In the genomic region with DNA sequence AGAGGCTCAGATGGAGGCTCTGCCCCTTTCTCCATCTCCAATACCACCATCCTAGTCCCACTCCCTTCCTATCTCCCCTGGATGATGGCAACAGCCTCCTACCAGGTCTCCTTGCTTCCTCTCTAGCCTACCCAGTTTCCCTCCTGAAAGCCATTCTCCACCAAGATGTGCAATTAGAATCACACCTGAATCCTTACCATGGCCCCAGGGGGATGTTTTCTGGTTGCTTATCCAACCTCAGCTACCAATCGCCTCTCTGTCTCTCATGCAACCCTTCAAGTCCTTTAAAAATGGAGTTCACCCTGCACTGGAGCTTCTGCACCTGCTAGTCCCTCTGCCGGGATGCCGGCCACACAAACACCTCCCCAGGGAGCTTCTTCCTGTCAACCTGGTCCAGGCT, we compare ENCODE assay signal across 32 cellular contexts. TPM values are rescaled to one million over a fixed set of nuclear protein-coding genes. Genes with fewer than 3 reads are reported as not detected.
DNase-seq lines count a peak whose midpoint lies in the region; ATAC-seq and TF ChIP-seq lines count a peak whose summit lies in the region.
"Had no signal": no experiment of that assay in that cellular context is flagged by ENCODE, and none has a peak within 500 bp of the region (broad histone marks: within the 10 kb centered on the region; RNA-seq: fewer than 3 reads in every experiment).

No MANE protein-coding gene starts in this region.

- peak overlapping the region; percentile 16 for H3K4me3 Mint-ChIP-seq in CD4-positive, alpha-beta T cell
- peak overlapping the region in 4 of 5 experiments; percentile 78 to 93 (median 88) for H3K4me3 Mint-ChIP-seq in brain
- no peak overlapping the region for H3K4me3 Mint-ChIP-seq in activated naive CD8-positive, alpha-beta T cell treated with anti-CD3 and anti-CD28 coated beads, Interleukin-2, amount 50 U/mL, for 24 hours
- H3K4me3 Mint-ChIP-seq: activated naive CD8-positive, alpha-beta T cell treated with anti-CD3 and anti-CD28 coated beads for 36 hours; CD14-positive monocyte; central memory CD8-positive, alpha-beta T cell; HFFc6; immature natural killer cell; memory B cell; T-helper 1 cell treated with Interleukin-12 subunit alpha and Interleukin-12 subunit beta and Interleukin-4 antibody, amounts not matched to agents 30 μg/mL and 1 μg/mL, for 36 hours had no signal

- H3K4me2 ChIP-seq in BLaER1, result peak overlapping the region; percentile 90
- H3K4me2 ChIP-seq: hepatocyte had no signal

- DNase-seq in CD4-positive, alpha-beta T cell, result no peak
- DNase-seq in NCI-H2107 treated with DMSO at 0.1 percent for 48 hours (lab: John Stamatoyannopoulos, UW; ENCODE audit: unreplicated experiment), result peak; percentile 90
- no peak for DNase-seq in NCI-H1436 treated with DMSO at 0.1 percent for 48 hours (lab: John Stamatoyannopoulos, UW)
- DNase-seq in NCI-H2227 (lab: John Stamatoyannopoulos, UW; ENCODE audit: unreplicated experiment), result no peak
- no peak for DNase-seq in NCI-H526 (lab: John Stamatoyannopoulos, UW)
- no peak for DNase-seq in activated naive CD8-positive, alpha-beta T cell treated with anti-CD3 and anti-CD28 coated beads, Interleukin-2, amount 50 U/mL, for 24 hours
- DNase-seq: activated CD4-positive, alpha-beta T cell treated with anti-CD3 and anti-CD28 coated beads, Interleukin-2, amount 50 U/mL, for 48 hours; activated naive CD8-positive, alpha-beta T cell treated with anti-CD3 and anti-CD28 coated beads for 36 hours; esophagus squamous epithelium; foreskin melanocyte; HFFc6; immature natural killer cell; NCI-H2171; NCI-H82; OCI-M1; psoas muscle; stimulated activated CD4-positive, alpha-beta T cell treated with anti-CD3 and anti-CD28 coated beads, Interleukin-15, amount 100 ng/mL, for 24 hours; stimulated activated naive CD4-positive, alpha-beta T cell had no signal

- no peak overlapping the region for H3K27ac Mint-ChIP-seq in CD4-positive, alpha-beta T cell
- H3K27ac Mint-ChIP-seq in brain, result peak overlapping the region in 2 of 5 experiments; percentile 12 to 97
- no peak overlapping the region for H3K27ac Mint-ChIP-seq in activated naive CD8-positive, alpha-beta T cell treated with anti-CD3 and anti-CD28 coated beads, Interleukin-2, amount 50 U/mL, for 24 hours
- H3K27ac Mint-ChIP-seq: activated naive CD8-positive, alpha-beta T cell treated with anti-CD3 and anti-CD28 coated beads for 36 hours; dendritic cell treated with granulocyte-macrophage colony-stimulating factor and Interleukin-4, amounts not matched to agents 40 ng/mL and 50 ng/mL, for 4 days; HFFc6; immature natural killer cell; memory B cell; T-helper 1 cell treated with Interleukin-12 subunit alpha and Interleukin-12 subunit beta and Interleukin-4 antibody, amounts not matched to agents 30 μg/mL and 1 μg/mL, for 36 hours had no signal

- POLR2A ChIA-PET in CD4-positive, alpha-beta T cell (lab: Charles Lee), result no interaction called here

- H3K27me3 ChIP-seq in BLaER1, result peaks cover 23% of the 10 kb centered on the region
- H3K27me3 ChIP-seq in CD4-positive, alpha-beta T cell (ENCODE audit: control insufficient read depth, insufficient read depth, low read length), result no peaks in the 10 kb centered on the region
- H3K27me3 ChIP-seq: ascending aorta, esophagus squamous epithelium, hepatocyte, suprapubic skin, vagina had no signal

- no peak overlapping the region for H3K4me3 ChIP-seq in BLaER1
- H3K4me3 ChIP-seq: esophagus squamous epithelium, hepatocyte, psoas muscle, SK-N-MC, suprapubic skin, vagina had no signal

- intact Hi-C loops in CD4-positive, alpha-beta T cell (cut with DNase I, micrococcal nuclease), result loop anchor here in 1 of 2 experiments (5.0 kb wide), 1 partner anchor 1460 kb away; a partner anchor contains a TSS

- peaks cover 50% of the 10 kb centered on the region for H3K4me1 ChIP-seq in BLaER1

- no peaks in the 10 kb centered on the region for H3K9me3 ChIP-seq in BLaER1
- H3K9me3 ChIP-seq in CD4-positive, alpha-beta T cell (ENCODE audit: control insufficient read depth, low read length), result no peaks in the 10 kb centered on the region
- H3K9me3 ChIP-seq: ascending aorta, esophagus squamous epithelium, psoas muscle, suprapubic skin, vagina had no signal

- H4K20me1 ChIP-seq in BLaER1, result peaks cover 68% of the 10 kb centered on the region

- no peak for TF ChIP-seq CTCF in CD4-positive, alpha-beta T cell (IDR thresholded peaks at IDR 0.05)
- TF ChIP-seq CTCF in brain (conservative IDR thresholded peaks at IDR 0.05), result no peak

- peaks cover 4% of the 10 kb centered on the region for H3K36me3 Mint-ChIP-seq in CD4-positive, alpha-beta T cell (ENCODE audit: low read depth)
- no peaks in the 10 kb centered on the region for H3K36me3 Mint-ChIP-seq in brain
- H3K36me3 Mint-ChIP-seq in activated naive CD8-positive, alpha-beta T cell treated with anti-CD3 and anti-CD28 coated beads, Interleukin-2, amount 50 U/mL, for 24 hours (ENCODE audit: low read depth), result no peaks in the 10 kb centered on the region
- H3K36me3 Mint-ChIP-seq: activated naive CD8-positive, alpha-beta T cell treated with anti-CD3 and anti-CD28 coated beads for 36 hours; immature natural killer cell; memory B cell had no signal

- CTCF ChIA-PET in CD4-positive, alpha-beta T cell (lab: Charles Lee), result interaction anchor here (2.1 kb wide), 1 partner anchor 9 kb away, joined by 6 read pairs; no protein-coding TSS in a partner anchor

- no peaks in the 10 kb centered on the region for H3K9me3 Mint-ChIP-seq in CD4-positive, alpha-beta T cell
- no peaks in the 10 kb centered on the region for H3K9me3 Mint-ChIP-seq in brain
- H3K9me3 Mint-ChIP-seq in activated naive CD8-positive, alpha-beta T cell treated with anti-CD3 and anti-CD28 coated beads, Interleukin-2, amount 50 U/mL, for 24 hours, result no peaks in the 10 kb centered on the region
- H3K9me3 Mint-ChIP-seq: activated naive CD8-positive, alpha-beta T cell treated with anti-CD3 and anti-CD28 coated beads for 36 hours; CD14-positive monocyte; central memory CD8-positive, alpha-beta T cell; dendritic cell treated with granulocyte-macrophage colony-stimulating factor and Interleukin-4, amounts not matched to agents 40 ng/mL and 50 ng/mL, for 4 days; HFFc6; immature natural killer cell; memory B cell; T-helper 1 cell treated with Interleukin-12 subunit alpha and Interleukin-12 subunit beta and Interleukin-4 antibody, amounts not matched to agents 30 μg/mL and 1 μg/mL, for 36 hours had no signal

- H3K27ac ChIP-seq in BLaER1, result no peak overlapping the region
- H3K27ac ChIP-seq in CD4-positive, alpha-beta T cell (ENCODE audit: low read depth, low read length), result no peak overlapping the region
- H3K27ac ChIP-seq: ascending aorta, esophagus squamous epithelium, hepatocyte, psoas muscle, SK-N-MC, suprapubic skin, vagina had no signal

- no peak overlapping the region for H3K9ac ChIP-seq in BLaER1

- H3K4me1 Mint-ChIP-seq in CD4-positive, alpha-beta T cell (ENCODE audit: low read depth), result peaks cover 30% of the 10 kb centered on the region
- peaks cover 54% of the 10 kb centered on the region for H3K4me1 Mint-ChIP-seq in brain
- H3K4me1 Mint-ChIP-seq in activated naive CD8-positive, alpha-beta T cell treated with anti-CD3 and anti-CD28 coated beads, Interleukin-2, amount 50 U/mL, for 24 hours, result peaks cover 26% of the 10 kb centered on the region

- H3K36me3 ChIP-seq in BLaER1, result no peaks in the 10 kb centered on the region
- H3K36me3 ChIP-seq: ascending aorta, esophagus squamous epithelium, suprapubic skin, vagina had no signal

- H3K27me3 Mint-ChIP-seq in CD4-positive, alpha-beta T cell, result no peaks in the 10 kb centered on the region
- H3K27me3 Mint-ChIP-seq in brain, result peaks cover 14% of the 10 kb centered on the region
- H3K27me3 Mint-ChIP-seq in activated naive CD8-positive, alpha-beta T cell treated with anti-CD3 and anti-CD28 coated beads, Interleukin-2, amount 50 U/mL, for 24 hours, result no peaks in the 10 kb centered on the region
- H3K27me3 Mint-ChIP-seq: activated naive CD8-positive, alpha-beta T cell treated with anti-CD3 and anti-CD28 coated beads for 36 hours; central memory CD8-positive, alpha-beta T cell; dendritic cell treated with granulocyte-macrophage colony-stimulating factor and Interleukin-4, amounts not matched to agents 40 ng/mL and 50 ng/mL, for 4 days; memory B cell had no signal

- ATAC-seq in CD4-positive, alpha-beta T cell (ENCODE audit: poor library complexity), result no peak
- no peak for ATAC-seq in activated naive CD8-positive, alpha-beta T cell treated with anti-CD3 and anti-CD28 coated beads, Interleukin-2, amount 50 U/mL, for 24 hours
- ATAC-seq: activated CD4-positive, CD25-positive, alpha-beta regulatory T cell treated with anti-CD3 and anti-CD28 coated beads, Interleukin-2, amount 50 U/mL, for 24 hours; HepG2; psoas muscle had no signal

RNA-seq across cellular contexts. Expression of a gene that starts 2.9 kb away (rescaled TPM):
- total RNA-seq in CD4-positive, alpha-beta T cell, result 1 to 10 TPM; 1.1 to 1.5 TPM
- polyA plus RNA-seq in brain (ENCODE audit: insufficient read depth, low read depth, low replicate concordance), result 49.9 TPM

RNA-seq across cellular contexts. Expression of a gene that starts 56.7 kb away (rescaled TPM):
- under 1 TPM in 1 of 2 experiments, not detected in 1; 0.14 TPM for total RNA-seq in CD4-positive, alpha-beta T cell
- 0.14 TPM for polyA plus RNA-seq in brain (ENCODE audit: insufficient read depth, low read depth, low replicate concordance)
- total RNA-seq: HepG2, HFFc6 had no signal
- polyA plus RNA-seq: CD14-positive monocyte, HepG2, immature natural killer cell had no signal
